ENCODE assay signal across 2 cellular contexts in the genomic region with DNA sequence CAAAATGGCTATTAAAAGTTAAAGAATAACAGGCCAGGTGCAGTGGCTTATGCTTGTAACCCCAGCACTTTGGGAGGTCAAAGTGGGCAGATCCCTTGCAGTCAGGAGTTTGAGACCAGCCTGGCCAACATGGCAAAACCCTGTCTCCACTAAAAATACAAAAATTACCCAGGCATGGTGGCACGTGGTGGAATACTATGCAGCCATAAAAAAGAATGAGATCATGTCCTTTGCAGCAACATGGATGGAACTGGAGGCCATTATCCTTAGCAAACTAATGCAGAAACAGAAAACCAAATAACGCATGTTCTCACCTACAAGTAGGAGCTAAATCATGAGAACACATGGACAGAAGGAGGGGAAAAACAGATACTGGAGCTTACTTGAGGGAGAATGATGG. TPM values are rescaled to one million over a fixed set of nuclear protein-coding genes. Genes with fewer than 3 reads are reported as not detected.
"Had no signal": no experiment of that assay in that cellular context is flagged by ENCODE, and none has a peak within 500 bp of the region (broad histone marks: within the 10 kb centered on the region; RNA-seq: fewer than 3 reads in every experiment).

No MANE protein-coding gene starts in this region.

RNA-seq across cellular contexts. Expression of a gene that starts 15.9 kb away (rescaled TPM):
- total RNA-seq: LHCN-M2, M059J had no signal
